1 cellular context compared by ENCODE assay signal in genomic region chr3:146547235-146547835, GRCh38.
A peak's percentile ranks its signal among the peaks of the same experiment; 100 is the strongest.
TF ChIP-seq lines count a peak whose summit lies in the region.

No MANE protein-coding gene starts in this region.

TF ChIP-seq in HepG2, 621 proteins besides CTCF, POLR2A, EP300 and RAD21:
- TF ChIP-seq IRF2 (CRISPR knock-in tag; IDR thresholded peaks at IDR 0.05) (no peak), TBL1XR1 (IDR thresholded peaks at IDR 0.05; ENCODE audit: borderline replicate concordance, low read length, partially characterized antibody) (no peak), NBN (conservative IDR thresholded peaks at IDR 0.05) (no peak), DDIT3 (CRISPR knock-in tag; IDR thresholded peaks at IDR 0.05) (no peak), PAF1 (CRISPR knock-in tag; IDR thresholded peaks at IDR 0.05) (no peak), MBD4 (IDR thresholded peaks at IDR 0.05; ENCODE audit: borderline replicate concordance, low read length) (no peak)
- TF ChIP-seq, protein P1, sequence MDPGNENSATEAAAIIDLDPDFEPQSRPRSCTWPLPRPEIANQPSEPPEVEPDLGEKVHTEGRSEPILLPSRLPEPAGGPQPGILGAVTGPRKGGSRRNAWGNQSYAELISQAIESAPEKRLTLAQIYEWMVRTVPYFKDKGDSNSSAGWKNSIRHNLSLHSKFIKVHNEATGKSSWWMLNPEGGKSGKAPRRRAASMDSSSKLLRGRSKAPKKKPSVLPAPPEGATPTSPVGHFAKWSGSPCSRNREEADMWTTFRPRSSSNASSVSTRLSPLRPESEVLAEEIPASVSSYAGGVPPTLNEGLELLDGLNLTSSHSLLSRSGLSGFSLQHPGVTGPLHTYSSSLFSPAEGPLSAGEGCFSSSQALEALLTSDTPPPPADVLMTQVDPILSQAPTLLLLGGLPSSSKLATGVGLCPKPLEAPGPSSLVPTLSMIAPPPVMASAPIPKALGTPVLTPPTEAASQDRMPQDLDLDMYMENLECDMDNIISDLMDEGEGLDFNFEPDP (CRISPR knock-in tag; conservative IDR thresholded peaks at IDR 0.05): 0 out of 2 replicates have a peak, but pooled peaks have one; percentile 19
